8 cellular contexts compared by ENCODE assay signal in the genomic region with DNA sequence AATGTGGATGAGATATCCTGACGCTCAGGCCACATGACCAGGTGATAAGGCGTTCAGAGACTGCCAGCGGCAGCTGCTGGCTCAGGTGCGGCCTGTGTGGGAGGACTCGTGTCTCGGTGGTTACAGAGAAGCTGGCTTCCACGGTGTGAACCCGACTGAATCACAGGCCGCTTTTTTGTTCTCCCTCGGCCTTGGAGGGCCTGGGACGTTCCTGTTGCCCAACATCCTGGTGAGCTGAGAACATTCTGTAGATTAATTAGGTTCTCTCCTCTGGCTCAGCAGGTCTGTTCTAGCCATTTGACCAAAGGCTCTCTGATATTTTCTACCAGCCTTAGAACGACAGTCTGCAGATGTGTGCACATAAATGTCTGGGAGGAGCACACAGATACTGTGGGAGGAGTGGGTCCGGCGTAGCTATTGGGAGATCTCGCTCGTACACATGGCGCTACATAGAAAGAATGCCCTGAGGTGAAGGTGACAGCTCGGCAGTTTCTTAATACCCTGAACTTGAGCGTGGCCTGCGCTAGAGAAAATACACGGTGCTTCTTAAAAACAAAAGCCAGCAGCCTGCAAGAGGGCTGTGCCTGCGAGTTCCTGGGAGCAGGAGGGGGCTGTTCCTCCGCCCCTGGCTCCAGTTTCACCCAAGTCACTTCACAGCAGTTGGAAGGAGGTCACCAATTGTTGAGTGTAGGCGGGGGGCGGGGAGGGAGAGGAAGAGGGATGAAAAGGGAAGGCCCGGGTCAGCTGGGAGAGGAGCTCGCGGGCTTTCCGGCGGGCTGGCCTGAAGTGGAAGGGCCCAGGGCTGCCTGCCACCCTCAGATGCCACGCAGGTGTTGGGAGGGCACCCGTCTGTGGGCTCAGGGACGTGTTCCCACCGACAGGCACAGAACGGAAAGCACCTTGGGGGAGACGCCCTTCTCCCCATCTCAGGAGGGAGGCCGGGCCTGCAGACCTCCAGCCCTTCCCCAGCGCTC.
DNase-seq lines count a peak whose midpoint lies in the region; ATAC-seq and TF ChIP-seq lines count a peak whose summit lies in the region.

No MANE protein-coding gene starts in this region.

- H3K27ac ChIP-seq in RWPE2 (ENCODE audit: poor library complexity, severe bottlenecking) (peak overlapping the region; percentile 25), neutrophil (peak overlapping the region; percentile 84)

- H3K4me1 ChIP-seq in RWPE2 (ENCODE audit: insufficient read depth, poor library complexity, severe bottlenecking) (peaks cover 19% of the 10 kb centered on the region), neutrophil (ENCODE audit: control insufficient read depth in 1 of 2, insufficient read depth in 1 of 2, low read depth in 1 of 2, low read length in 1 of 2) (peaks cover 18 to 22% of the 10 kb centered on the region in 2 experiments)

- peak; percentile 47 for DNase-seq in COR-L47 (lab: John Stamatoyannopoulos, UW)
- no peak for DNase-seq in RWPE2 (ENCODE audit: low spot score)
- DNase-seq in globus pallidus (ENCODE audit: low spot score): peak; percentile 43
- no peak for DNase-seq in NCI-H345 (lab: John Stamatoyannopoulos, UW)
- DNase-seq in stimulated activated naive CD4-positive, alpha-beta T cell treated with Interleukin-2 at 50 U/mL for 16 hours (lab: John Stamatoyannopoulos, UW): no peak
- DNase-seq in NCI-H128 (lab: John Stamatoyannopoulos, UW; ENCODE audit: unreplicated experiment): no peak

- H3K27me3 ChIP-seq in RWPE2 (ENCODE audit: insufficient read depth, poor library complexity, severe bottlenecking) (no peaks in the 10 kb centered on the region), neutrophil (no peaks in the 10 kb centered on the region)

- TF ChIP-seq CTCF in RWPE2 (IDR thresholded peaks at IDR 0.05; ENCODE audit: poor library complexity, severe bottlenecking) (no peak), neutrophil (IDR thresholded peaks at IDR 0.05) (no peak)

- H3K9me3 ChIP-seq in RWPE2 (ENCODE audit: severe bottlenecking): no peaks in the 10 kb centered on the region
- no peaks in the 10 kb centered on the region for H3K9me3 ChIP-seq in neutrophil

- H3K4me3 ChIP-seq in RWPE2 (ENCODE audit: severe bottlenecking): no peak overlapping the region
- H3K4me3 ChIP-seq in neutrophil (ENCODE audit: low read depth in 1 of 2, low read length in 1 of 2): peak overlapping the region; percentile 51 to 68

- H3K36me3 ChIP-seq in RWPE2 (ENCODE audit: low read depth): no peaks in the 10 kb centered on the region
- H3K36me3 ChIP-seq in neutrophil: no peaks in the 10 kb centered on the region

- ATAC-seq in HG02970 (IDR thresholded peaks at IDR 0.05; ENCODE audit: low FRiP score, unreplicated experiment) (peak; percentile 30), RWPE2 (ENCODE audit: low read depth) (peak; percentile 79)

Comparison
In these comparisons a context has a peak if more than half of its experiments do, and no peak if none do; other contexts are left out.
1. DNase-seq: peak in COR-L47 (single experiment) and globus pallidus (single experiment); none in RWPE2 (single experiment), NCI-H345 (single experiment), stimulated activated naive CD4-positive, alpha-beta T cell treated with Interleukin-2 at 50 U/mL for 16 hours (single experiment) and NCI-H128 (single experiment).